Comparison of ENCODE assay signal across 24 cellular contexts in the genomic region with DNA sequence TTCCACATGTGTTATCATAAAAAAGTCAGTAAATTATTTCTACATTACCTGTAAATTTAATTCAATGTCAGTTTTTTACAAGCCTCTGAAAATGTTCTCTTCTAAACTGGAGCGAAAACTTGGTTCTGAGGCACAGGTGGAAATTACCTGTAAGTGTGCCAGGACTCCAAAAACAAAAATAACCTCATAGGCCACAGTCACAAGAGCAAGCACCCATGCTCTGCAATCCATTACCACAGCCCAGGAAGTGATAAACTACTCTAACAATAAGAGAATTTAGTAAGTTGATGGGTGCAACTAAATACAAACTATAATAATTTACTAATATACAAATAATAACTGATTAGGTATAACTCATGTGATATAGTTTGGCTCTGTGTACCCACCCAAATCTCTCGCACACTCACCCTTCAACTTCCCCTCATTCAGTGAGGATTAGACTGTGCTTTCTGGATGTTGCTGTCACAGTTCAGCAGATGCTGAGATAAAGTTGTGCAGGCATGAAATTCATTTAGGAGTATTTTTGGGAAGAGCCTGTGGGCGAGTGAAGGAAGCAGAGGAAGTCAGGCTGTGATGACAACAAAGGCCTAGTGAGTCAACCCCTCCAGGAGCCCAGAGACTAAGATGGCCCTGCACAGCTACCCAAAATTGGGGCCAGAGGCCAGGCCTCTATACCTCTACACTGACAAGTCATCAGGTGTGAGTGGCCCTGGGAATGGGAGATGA. TPM values are rescaled to one million over a fixed set of nuclear protein-coding genes. Genes with fewer than 3 reads are reported as not detected.
DNase-seq lines count a peak whose midpoint lies in the region; ATAC-seq and TF ChIP-seq lines count a peak whose summit lies in the region.
"Had no signal": no experiment of that assay in that cellular context is flagged by ENCODE, and none has a peak within 500 bp of the region (broad histone marks: within the 10 kb centered on the region; RNA-seq: fewer than 3 reads in every experiment).

No MANE protein-coding gene starts in this region.

- peak overlapping the region; percentile 48 for H3K4me3 Mint-ChIP-seq in activated T-helper 17 cell treated with anti-CD3 and anti-CD28 coated beads, Interleukin-2, amount 50 U/mL, for 72 hours
- H3K4me3 Mint-ChIP-seq in naive thymus-derived CD8-positive, alpha-beta T cell = peak overlapping the region in 9 of 10 donors; percentile 43 to 75 (median 57)
- H3K4me3 Mint-ChIP-seq: natural killer cell treated with Interleukin-12 subunit alpha and Interleukin-12 subunit beta and Interleukin-15 and Interleukin-18, amount 100 ng/mL, for 72 hours had no signal

- H3K79me2 ChIP-seq in DND-41 (ENCODE audit: insufficient read depth, low read length) = no peaks in the 10 kb centered on the region

- intact Hi-C loops in Right ventricle myocardium superior (cut with DNase I) = no loop called here
- intact Hi-C loops in left ventricle myocardium inferior (cut with micrococcal nuclease) = no loop called here

- H3K27me3 Mint-ChIP-seq in activated T-helper 17 cell treated with anti-CD3 and anti-CD28 coated beads, Interleukin-2, amount 50 U/mL, for 72 hours = no peaks in the 10 kb centered on the region
- H3K27me3 Mint-ChIP-seq in naive thymus-derived CD8-positive, alpha-beta T cell = no peaks in the 10 kb centered on the region
- H3K27me3 Mint-ChIP-seq: natural killer cell treated with Interleukin-12 subunit alpha and Interleukin-12 subunit beta and Interleukin-15 and Interleukin-18, amount 100 ng/mL, for 72 hours had no signal

- H3K27ac Mint-ChIP-seq in activated T-helper 17 cell treated with anti-CD3 and anti-CD28 coated beads, Interleukin-2, amount 50 U/mL, for 72 hours = peak overlapping the region; percentile 87
- peak overlapping the region; percentile 82 to 94 (median 88) for H3K27ac Mint-ChIP-seq in naive thymus-derived CD8-positive, alpha-beta T cell

- TF ChIP-seq CTCF in left ventricle myocardium inferior (IDR thresholded peaks at IDR 0.05; ENCODE audit: borderline replicate concordance) = no peak
- no peak for TF ChIP-seq CTCF in DND-41 (IDR thresholded peaks at IDR 0.05; ENCODE audit: borderline replicate concordance, extremely low read depth, low read length, poor library complexity, severe bottlenecking)

- no peak overlapping the region for H3K27ac ChIP-seq in left ventricle myocardium inferior (replicated peaks)
- H3K27ac ChIP-seq in DND-41 (ENCODE audit: low read length) = peak overlapping the region; percentile 20
- H3K27ac ChIP-seq: esophagus squamous epithelium, gastrocnemius medialis, ovary, RWPE1, thyroid gland had no signal

- H3K4me3 ChIP-seq in left ventricle myocardium inferior = no peak overlapping the region
- no peak overlapping the region for H3K4me3 ChIP-seq in DND-41 (ENCODE audit: low read depth in 1 of 2, low read length in 2 of 2)
- H3K4me3 ChIP-seq: esophagus squamous epithelium, gastrocnemius medialis, ovary, thyroid gland had no signal

- H2AFZ ChIP-seq in DND-41 (ENCODE audit: low read depth, low read length) = no peak overlapping the region

- no peaks in the 10 kb centered on the region for H4K20me1 ChIP-seq in DND-41 (ENCODE audit: insufficient read depth, low read length)

- H3K9me3 Mint-ChIP-seq in activated T-helper 17 cell treated with anti-CD3 and anti-CD28 coated beads, Interleukin-2, amount 50 U/mL, for 72 hours = peaks cover 15% of the 10 kb centered on the region
- peaks cover 0 to 54% (median 28%) of the 10 kb centered on the region in 9 donors for H3K9me3 Mint-ChIP-seq in naive thymus-derived CD8-positive, alpha-beta T cell

- H3K36me3 Mint-ChIP-seq in activated T-helper 17 cell treated with anti-CD3 and anti-CD28 coated beads, Interleukin-2, amount 50 U/mL, for 72 hours (ENCODE audit: low read depth) = no peaks in the 10 kb centered on the region
- H3K36me3 Mint-ChIP-seq in naive thymus-derived CD8-positive, alpha-beta T cell = peaks cover 2 to 35% (median 34%) of the 10 kb centered on the region in 3 donors

- H3K9me3 ChIP-seq in left ventricle myocardium inferior (replicated peaks) (no peaks in the 10 kb centered on the region), DND-41 (ENCODE audit: insufficient read depth, low read length, severe bottlenecking) (no peaks in the 10 kb centered on the region)
- H3K9me3 ChIP-seq: esophagus squamous epithelium, gastrocnemius medialis, ovary, thyroid gland had no signal

- H3K36me3 ChIP-seq in left ventricle myocardium inferior (no peaks in the 10 kb centered on the region), DND-41 (ENCODE audit: insufficient read depth, low read length) (no peaks in the 10 kb centered on the region)
- H3K36me3 ChIP-seq: esophagus squamous epithelium, gastrocnemius medialis, ovary, thyroid gland had no signal

- POLR2A ChIA-PET in naive thymus-derived CD8-positive, alpha-beta T cell (lab: Charles Lee) = interaction anchor here (0.6 to 5.0 kb wide), 19 partner anchors 9 to 200 kb away, joined by 3 to 41 read pairs (median 6); partner anchors contain the start of genes GIMAP1, GIMAP2, GIMAP4 and GIMAP5

- no peak overlapping the region for H3K4me2 ChIP-seq in DND-41 (ENCODE audit: insufficient read depth, low read length)

- ATAC-seq in Right ventricle myocardium superior (ENCODE audit: poor library complexity) = peak; percentile 20
- ATAC-seq in DND-41 (ENCODE audit: insufficient read depth, low read depth) = 0 out of 3 replicates have a peak, but pooled peaks have one; percentile 6
- peak; percentile 58 for ATAC-seq in activated T-helper 17 cell treated with anti-CD3 and anti-CD28 coated beads, Interleukin-2, amount 50 U/mL, for 72 hours (replicated peaks)
- ATAC-seq in naive thymus-derived CD8-positive, alpha-beta T cell = peak; percentile 85 to 87
- ATAC-seq in GM19452 (IDR thresholded peaks at IDR 0.05; ENCODE audit: unreplicated experiment) = no peak
- ATAC-seq: gastrocnemius medialis; natural killer cell treated with Interleukin-12 subunit alpha and Interleukin-12 subunit beta and Interleukin-15 and Interleukin-18, amount 100 ng/mL, for 72 hours had no signal

- no peak overlapping the region for H3K9ac ChIP-seq in DND-41 (ENCODE audit: low read depth, low read length)

- no peak for DNase-seq in Right ventricle myocardium superior
- DNase-seq in left ventricle myocardium inferior = no peak
- DNase-seq in DND-41 = no peak
- DNase-seq in naive thymus-derived CD8-positive, alpha-beta T cell = peak in 2 of 10 donors; percentile 49 to 53
- DNase-seq in stimulated activated CD4-positive, alpha-beta T cell treated with anti-CD3 and anti-CD28 coated beads, Interleukin-4, amount 100 ng/mL, for 4 hours = no peak
- DNase-seq: activated CD4-positive, alpha-beta T cell treated with anti-CD3 and anti-CD28 coated beads for 1 hour; cortex of kidney; esophagus squamous epithelium; gastrocnemius medialis; GF-D8; midbrain; NCI-H1105; NCI-H2029; NCI-H226; NCI-H748 treated with DMSO at 0.1 percent for 48 hours; ovary; retina; stimulated activated CD4-positive, alpha-beta T cell treated with anti-CD3 and anti-CD28 coated beads, Interleukin-2, amount 100 ng/mL, for 48 hours; thyroid gland had no signal

- peaks cover 33% of the 10 kb centered on the region for H3K4me1 Mint-ChIP-seq in activated T-helper 17 cell treated with anti-CD3 and anti-CD28 coated beads, Interleukin-2, amount 50 U/mL, for 72 hours
- H3K4me1 Mint-ChIP-seq in naive thymus-derived CD8-positive, alpha-beta T cell = peaks cover 16 to 77% (median 55%) of the 10 kb centered on the region in 4 donors

- H3K27me3 ChIP-seq in left ventricle myocardium inferior (ENCODE audit: low read depth) = no peaks in the 10 kb centered on the region
- H3K27me3 ChIP-seq in DND-41 (ENCODE audit: insufficient read depth, low read length, poor library complexity) = no peaks in the 10 kb centered on the region
- H3K27me3 ChIP-seq: esophagus squamous epithelium, gastrocnemius medialis, ovary, thyroid gland had no signal

- H3K4me1 ChIP-seq in left ventricle myocardium inferior = peaks cover 11% of the 10 kb centered on the region
- H3K4me1 ChIP-seq in DND-41 (ENCODE audit: insufficient read depth, low read length) = peaks cover 27% of the 10 kb centered on the region
- H3K4me1 ChIP-seq: esophagus squamous epithelium, gastrocnemius medialis, thyroid gland had no signal

RNA-seq across cellular contexts. Expression of gene GIMAP6, which starts 16.3 kb away (rescaled TPM):
- total RNA-seq in Right ventricle myocardium superior (29.9 TPM), left ventricle myocardium inferior (24.3 TPM)
- total RNA-seq in activated T-helper 17 cell treated with anti-CD3 and anti-CD28 coated beads, Interleukin-2, amount 50 U/mL, for 72 hours = 10 to 100 TPM; 42.3 to 57.3 TPM
- 100 to 1,000 TPM; 213 to 216 TPM for total RNA-seq in naive thymus-derived CD8-positive, alpha-beta T cell
- polyA plus RNA-seq in naive thymus-derived CD8-positive, alpha-beta T cell = 100 to 1,000 TPM; 115 to 173 (median 121) TPM
- total RNA-seq: bronchial epithelial cell had no signal

RNA-seq across cellular contexts. Expression of gene GIMAP2, which starts 37.0 kb away (rescaled TPM):
- total RNA-seq in Right ventricle myocardium superior = 4.7 TPM
- total RNA-seq in left ventricle myocardium inferior = 5.0 TPM
- 10 to 100 TPM; 29.1 to 44.9 TPM for total RNA-seq in activated T-helper 17 cell treated with anti-CD3 and anti-CD28 coated beads, Interleukin-2, amount 50 U/mL, for 72 hours
- total RNA-seq in naive thymus-derived CD8-positive, alpha-beta T cell = 100 to 1,000 TPM; 231 to 238 TPM
- 100 to 1,000 TPM in 1 of 3 donors, 10 to 100 TPM in 2; 89.3 to 102 (median 93.8) TPM for polyA plus RNA-seq in naive thymus-derived CD8-positive, alpha-beta T cell

Comparison
In these comparisons a context has a peak if more than half of its experiments do, and no peak if none do; other contexts are left out.
1. RNA of gene GIMAP2, which starts 37.0 kb away (total RNA-seq): 231 to 238 TPM in naive thymus-derived CD8-positive, alpha-beta T cell; 29.1 to 44.9 TPM in activated T-helper 17 cell treated with anti-CD3 and anti-CD28 coated beads, Interleukin-2, amount 50 U/mL, for 72 hours, 5.0 TPM in left ventricle myocardium inferior (single experiment) and 4.7 TPM in Right ventricle myocardium superior (single experiment); every median in the first group is over 4 times any median in the second.